Comparison of ENCODE assay signal across 8 cellular contexts in the genomic region with DNA sequence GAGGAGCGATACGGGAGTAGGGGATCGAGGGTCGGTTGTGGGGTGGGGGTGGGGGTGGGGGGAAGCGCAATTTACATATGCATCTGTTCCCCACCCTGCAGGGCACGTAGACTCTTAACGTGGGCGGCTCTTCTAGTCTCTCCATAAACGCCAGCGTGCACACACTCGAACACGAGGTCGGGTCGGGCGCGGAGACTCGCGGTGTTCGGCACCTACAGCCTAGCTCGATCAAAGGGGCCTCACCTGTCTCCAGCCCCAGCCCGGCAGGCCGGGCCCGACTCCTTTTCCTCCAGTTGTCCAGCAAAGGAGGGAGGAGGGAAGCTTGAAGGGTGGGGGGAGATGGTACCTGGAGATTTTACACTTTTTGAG. TPM values are rescaled to one million over a fixed set of nuclear protein-coding genes. Genes with fewer than 3 reads are reported as not detected.
DNase-seq lines count a peak whose midpoint lies in the region; ATAC-seq and TF ChIP-seq lines count a peak whose summit lies in the region.

No MANE protein-coding gene starts in this region.

- H3K4me3 Mint-ChIP-seq in CD8-positive, alpha-beta memory T cell: peak overlapping the region; percentile 84 to 97 (median 93)
- peak overlapping the region; percentile 99 for H3K4me3 Mint-ChIP-seq in activated naive CD8-positive, alpha-beta T cell treated with anti-CD3 and anti-CD28 coated beads, Interleukin-2, amount 10 ng/mL, durations not matched to agents 7 days and 5 days

- no peak for TF ChIP-seq CTCF in right atrium auricular region (IDR thresholded peaks at IDR 0.05)

- DNase-seq in CD8-positive, alpha-beta memory T cell: peak in 4 of 5 donors; percentile 7 to 58 (median 27)
- DNase-seq in SJSA1 (ENCODE audit: low read depth in 1 of 2, low spot score in 2 of 2): peak in 1 of 2 experiments; percentile 42
- peak; percentile 62 for DNase-seq in activated naive CD8-positive, alpha-beta T cell treated with anti-CD3 and anti-CD28 coated beads, Interleukin-2, amount 10 ng/mL, durations not matched to agents 7 days and 5 days
- DNase-seq in right atrium auricular region (ENCODE audit: low spot score): no peak
- no peak for DNase-seq in NCI-H524 treated with DMSO at 0.1 percent for 48 hours (lab: John Stamatoyannopoulos, UW)

- peak overlapping the region; percentile 85 to 99 (median 98) for H3K27ac Mint-ChIP-seq in CD8-positive, alpha-beta memory T cell
- peak overlapping the region; percentile 97 for H3K27ac Mint-ChIP-seq in activated naive CD8-positive, alpha-beta T cell treated with anti-CD3 and anti-CD28 coated beads, Interleukin-2, amount 10 ng/mL, durations not matched to agents 7 days and 5 days

- H3K4me1 Mint-ChIP-seq in CD8-positive, alpha-beta memory T cell: peaks cover 29 to 43% (median 39%) of the 10 kb centered on the region in 3 donors
- H3K4me1 Mint-ChIP-seq in activated naive CD8-positive, alpha-beta T cell treated with anti-CD3 and anti-CD28 coated beads, Interleukin-2, amount 10 ng/mL, durations not matched to agents 7 days and 5 days: peaks cover 24% of the 10 kb centered on the region

- no peaks in the 10 kb centered on the region for H3K36me3 ChIP-seq in CD8-positive, alpha-beta memory T cell (ENCODE audit: insufficient read depth, low read length)
- H3K36me3 ChIP-seq in SJSA1 (peaks cover 4% of the 10 kb centered on the region; the same call in 1 of the 2 replicates), right atrium auricular region (no peaks in the 10 kb centered on the region), rectal smooth muscle tissue (ENCODE audit: control insufficient read depth, insufficient read depth, low read length) (no peaks in the 10 kb centered on the region)

- H3K27me3 Mint-ChIP-seq in CD8-positive, alpha-beta memory T cell: peaks cover 10 to 33% of the 10 kb centered on the region in 2 donors
- H3K27me3 Mint-ChIP-seq in activated naive CD8-positive, alpha-beta T cell treated with anti-CD3 and anti-CD28 coated beads, Interleukin-2, amount 10 ng/mL, durations not matched to agents 7 days and 5 days: peaks cover 15% of the 10 kb centered on the region

- peaks cover 17% of the 10 kb centered on the region for H3K4me1 ChIP-seq in CD8-positive, alpha-beta memory T cell (ENCODE audit: insufficient read depth, low read length)
- H3K4me1 ChIP-seq in SJSA1 (replicated peaks) (peaks cover 3% of the 10 kb centered on the region; the same call in 1 of the 2 replicates), right atrium auricular region (peaks cover 0 to 28% of the 10 kb centered on the region in 2 donors), rectal smooth muscle tissue (ENCODE audit: control insufficient read depth, insufficient read depth, low read length) (peaks cover 9% of the 10 kb centered on the region)

- H3K27ac ChIP-seq in CD8-positive, alpha-beta memory T cell (ENCODE audit: low read depth, low read length): peak overlapping the region; percentile 77
- peak overlapping the region; percentile 55 for H3K27ac ChIP-seq in SJSA1
- peak overlapping the region; percentile 88 to 92 for H3K27ac ChIP-seq in right atrium auricular region
- H3K27ac ChIP-seq in rectal smooth muscle tissue (ENCODE audit: low read depth, low read length): peak overlapping the region; percentile 86

- ATAC-seq in GM19438 (IDR thresholded peaks at IDR 0.05; ENCODE audit: low read depth, unreplicated experiment) (peak; percentile 46), HG03457 (IDR thresholded peaks at IDR 0.05; ENCODE audit: unreplicated experiment) (peak; percentile 22)
- ATAC-seq in activated naive CD8-positive, alpha-beta T cell treated with anti-CD3 and anti-CD28 coated beads, Interleukin-2, amount 10 ng/mL, durations not matched to agents 7 days and 5 days (ENCODE audit: low read depth): peak; percentile 51

- H3K9me3 ChIP-seq in CD8-positive, alpha-beta memory T cell (ENCODE audit: low read length): no peaks in the 10 kb centered on the region
- H3K9me3 ChIP-seq in SJSA1 (replicated peaks) (no peaks in the 10 kb centered on the region), right atrium auricular region (no peaks in the 10 kb centered on the region)

- H3K4me3 ChIP-seq in CD8-positive, alpha-beta memory T cell (ENCODE audit: low read length): peak overlapping the region; percentile 69
- H3K4me3 ChIP-seq in SJSA1 (peak overlapping the region; percentile 78), right atrium auricular region (peak overlapping the region; percentile 95 to 98), rectal smooth muscle tissue (ENCODE audit: low read length) (peak overlapping the region; percentile 94)

- no peaks in the 10 kb centered on the region for H3K9me3 Mint-ChIP-seq in CD8-positive, alpha-beta memory T cell
- H3K9me3 Mint-ChIP-seq in activated naive CD8-positive, alpha-beta T cell treated with anti-CD3 and anti-CD28 coated beads, Interleukin-2, amount 10 ng/mL, durations not matched to agents 7 days and 5 days: no peaks in the 10 kb centered on the region

- CTCF ChIA-PET in CD8-positive, alpha-beta memory T cell (lab: Charles Lee): interaction anchor here (3.5 kb wide), 1 partner anchor 18 kb away, joined by 19 read pairs; a partner anchor contains a TSS

- peak overlapping the region; percentile 71 for H3K9ac ChIP-seq in rectal smooth muscle tissue (ENCODE audit: low read length)

- peaks cover 5 to 22% (median 11%) of the 10 kb centered on the region in 3 donors for H3K36me3 Mint-ChIP-seq in CD8-positive, alpha-beta memory T cell
- peaks cover 11% of the 10 kb centered on the region for H3K36me3 Mint-ChIP-seq in activated naive CD8-positive, alpha-beta T cell treated with anti-CD3 and anti-CD28 coated beads, Interleukin-2, amount 10 ng/mL, durations not matched to agents 7 days and 5 days

- peaks cover 6% of the 10 kb centered on the region for H3K27me3 ChIP-seq in CD8-positive, alpha-beta memory T cell (ENCODE audit: insufficient read depth, low read length, poor library complexity, severe bottlenecking)
- H3K27me3 ChIP-seq in SJSA1 (replicated peaks) (no peaks in the 10 kb centered on the region), right atrium auricular region (no peaks in the 10 kb centered on the region), rectal smooth muscle tissue (ENCODE audit: control insufficient read depth, insufficient read depth, low read length) (no peaks in the 10 kb centered on the region)

- POLR2A ChIA-PET in CD8-positive, alpha-beta memory T cell (lab: Charles Lee): interaction anchor here (1.0 to 1.6 kb wide), 2 partner anchors 18 kb away, joined by 3 to 27 read pairs; a partner anchor contains a TSS
- POLR2A ChIA-PET in activated naive CD8-positive, alpha-beta T cell treated with anti-CD3 and anti-CD28 coated beads, Interleukin-2, amount 10 ng/mL, durations not matched to agents 7 days and 5 days (lab: Charles Lee): interaction anchor here (0.5 to 2.3 kb wide), 8 partner anchors 10 to 93 kb away, joined by 3 to 39 read pairs (median 3); a partner anchor contains a TSS

RNA-seq across cellular contexts. Expression of a gene that starts 0.5 kb away (rescaled TPM):
- total RNA-seq in CD8-positive, alpha-beta memory T cell: 10 to 100 TPM; 84.2 to 84.8 TPM
- polyA plus RNA-seq in CD8-positive, alpha-beta memory T cell: 27.6 TPM
- 48.3 and 115 TPM in 2 replicates for total RNA-seq in SJSA1 (2014; rRNA removed; shearing (Covaris generic))
- 10 to 100 TPM; 23.1 to 25.9 TPM for total RNA-seq in activated naive CD8-positive, alpha-beta T cell treated with anti-CD3 and anti-CD28 coated beads, Interleukin-2, amount 10 ng/mL, durations not matched to agents 7 days and 5 days
- total RNA-seq in right atrium auricular region: 10 to 100 TPM; 25.5 to 28.7 TPM

RNA-seq across cellular contexts. Expression of a gene that starts 17.8 kb away (rescaled TPM):
- 1 to 10 TPM; 2.4 to 2.9 TPM for total RNA-seq in CD8-positive, alpha-beta memory T cell
- polyA plus RNA-seq in CD8-positive, alpha-beta memory T cell: 1.1 TPM
- total RNA-seq in SJSA1 (2014; rRNA removed; shearing (Covaris generic)): 1.5 and 2.2 TPM in 2 replicates
- total RNA-seq in activated naive CD8-positive, alpha-beta T cell treated with anti-CD3 and anti-CD28 coated beads, Interleukin-2, amount 10 ng/mL, durations not matched to agents 7 days and 5 days: 1 to 10 TPM; 2.9 to 3.5 TPM
- total RNA-seq in right atrium auricular region: 10 to 100 TPM in 1 of 2 donors, 1 to 10 TPM in 1; 7.8 to 12.7 TPM

Comparison
In these comparisons a context has a peak if more than half of its experiments do, and no peak if none do; other contexts are left out.
1. DNase-seq: peak in CD8-positive, alpha-beta memory T cell (4 of 5) and activated naive CD8-positive, alpha-beta T cell treated with anti-CD3 and anti-CD28 coated beads, Interleukin-2, amount 10 ng/mL, durations not matched to agents 7 days and 5 days (single experiment); none in right atrium auricular region (single experiment) and NCI-H524 treated with DMSO at 0.1 percent for 48 hours (single experiment).
2. Peak in every context shown above with its lines, with median percentiles within 50 percentile points of each other: H3K27ac ChIP-seq, H3K4me3 ChIP-seq and ATAC-seq.